In genomic region chr18:46497129-46497528, GRCh38 we compare ENCODE assay signal across 8 cellular contexts.
DNase-seq lines count a peak whose midpoint lies in the region; ATAC-seq and TF ChIP-seq lines count a peak whose summit lies in the region.
"Had no signal": no experiment of that assay in that cellular context is flagged by ENCODE, and none has a peak within 500 bp of the region (broad histone marks: within the 10 kb centered on the region; RNA-seq: fewer than 3 reads in every experiment).

No MANE protein-coding gene starts in this region.

- no peaks in the 10 kb centered on the region for H3K4me1 Mint-ChIP-seq in mesothelial cell of epicardium

- peaks cover 28% of the 10 kb centered on the region for H3K27me3 Mint-ChIP-seq in mesothelial cell of epicardium (ENCODE audit: low read depth)

- no peak overlapping the region for H3K27ac Mint-ChIP-seq in mesothelial cell of epicardium

- in situ Hi-C loops in GM23248 (cut with MboI): loop anchor here (25.0 kb wide), 1 partner anchor 335 kb away; a partner anchor contains a TSS

- H3K4me1 ChIP-seq in GM23248 (ENCODE audit: insufficient read depth) (no peaks in the 10 kb centered on the region), adrenal gland (replicated peaks in 1 of 2) (no peaks in the 10 kb centered on the region)

- ATAC-seq in GM21619 (IDR thresholded peaks at IDR 0.05; ENCODE audit: unreplicated experiment): no peak
- ATAC-seq in HG03039 (IDR thresholded peaks at IDR 0.05; ENCODE audit: unreplicated experiment): no peak
- ATAC-seq in GM21723 (IDR thresholded peaks at IDR 0.05; ENCODE audit: unreplicated experiment): no peak

- TF ChIP-seq POLR2A in adrenal gland (IDR thresholded peaks at IDR 0.05): no peak

- H3K4me2 ChIP-seq in GM23248 (ENCODE audit: unreplicated experiment): no peak overlapping the region

- H3K4me3 ChIP-seq in GM23248 (no peak overlapping the region), MG63 (no peak overlapping the region), adrenal gland (no peak overlapping the region)

- no peak overlapping the region for H2AFZ ChIP-seq in GM23248

- no peaks in the 10 kb centered on the region for H3K27me3 ChIP-seq in GM23248 (replicated peaks; ENCODE audit: insufficient read depth)
- peaks cover 3% of the 10 kb centered on the region for H3K27me3 ChIP-seq in MG63
- no peaks in the 10 kb centered on the region for H3K27me3 ChIP-seq in adrenal gland

- H3K27ac ChIP-seq in GM23248 (no peak overlapping the region), adrenal gland (no peak overlapping the region)

- WGBS in GM23248 (ENCODE audit: low coverage in 1 of 2, low lambda C conversion rate in 2 of 2, missing lambda C conversion rate in 2 of 2), 2 experiments: 2 to 6% methylated on average over 4 of the region's 4 CpGs
- 3 to 10% (median 6%) methylated on average over 4 of the region's 4 CpGs for WGBS in adrenal gland, 4 donors

- H3K4me3 Mint-ChIP-seq in mesothelial cell of epicardium: no peak overlapping the region

- no peak overlapping the region for H3K9ac ChIP-seq in GM23248

- no peaks in the 10 kb centered on the region for H3K9me3 ChIP-seq in GM23248 (ENCODE audit: low read depth)
- no peaks in the 10 kb centered on the region for H3K9me3 ChIP-seq in MG63
- H3K9me3 ChIP-seq in adrenal gland (replicated peaks in 1 of 3): no peaks in the 10 kb centered on the region

- DNase-seq in GM23248 (peak; percentile 46), MG63 (peak; percentile 18), adrenal gland (peak in 4 of 7 donors; percentile 20 to 53 (median 31)), mesothelial cell of epicardium (ENCODE audit: low spot score in 2 of 2, unreplicated experiment in 2 of 2) (peak; percentile 45 to 78)
- DNase-seq: amygdala had no signal

- no peaks in the 10 kb centered on the region for H4K20me1 ChIP-seq in GM23248 (ENCODE audit: insufficient read depth)

- H3K9me2 ChIP-seq in GM23248 (ENCODE audit: insufficient read depth): no peaks in the 10 kb centered on the region

- H3K9me3 Mint-ChIP-seq in mesothelial cell of epicardium: no peaks in the 10 kb centered on the region

- no peaks in the 10 kb centered on the region for H3K36me3 Mint-ChIP-seq in mesothelial cell of epicardium

- no peak for TF ChIP-seq CTCF in adrenal gland (IDR thresholded peaks at IDR 0.05)
- TF ChIP-seq CTCF in mesothelial cell of epicardium (IDR thresholded peaks at IDR 0.05; ENCODE audit: unreplicated experiment): no peak

- intact Hi-C loops in adrenal gland (cut with DNase I): no loop called here

- H3F3A ChIP-seq in GM23248 (ENCODE audit: insufficient read depth): no peaks in the 10 kb centered on the region

- H3K79me2 ChIP-seq in GM23248 (ENCODE audit: insufficient read depth): no peaks in the 10 kb centered on the region

- H3K36me3 ChIP-seq in GM23248 (ENCODE audit: low read depth): no peaks in the 10 kb centered on the region
- no peaks in the 10 kb centered on the region for H3K36me3 ChIP-seq in MG63
- H3K36me3 ChIP-seq in adrenal gland (replicated peaks in 1 of 2): no peaks in the 10 kb centered on the region
